ENCODE assay signal across 20 cellular contexts in genomic region chr16:9816644-9817043, GRCh38.
A peak's percentile ranks its signal among the peaks of the same experiment; 100 is the strongest.
DNase-seq lines count a peak whose midpoint lies in the region; ATAC-seq and TF ChIP-seq lines count a peak whose summit lies in the region.
"Had no signal": no experiment of that assay in that cellular context is flagged by ENCODE, and none has a peak within 500 bp of the region (broad histone marks: within the 10 kb centered on the region; RNA-seq: fewer than 3 reads in every experiment).

No MANE protein-coding gene starts in this region.

- ATAC-seq in HG02642 (IDR thresholded peaks at IDR 0.05; ENCODE audit: poor library complexity, unreplicated experiment) (no peak), HG03039 (IDR thresholded peaks at IDR 0.05; ENCODE audit: unreplicated experiment) (no peak)
- ATAC-seq: CD8-positive, alpha-beta T cell; HepG2 had no signal

- no peak for TF ChIP-seq EP300 in esophagus muscularis mucosa (IDR thresholded peaks at IDR 0.05)

- no peaks in the 10 kb centered on the region for H3K36me3 ChIP-seq in HUES6 (ENCODE audit: control insufficient read depth, insufficient read depth, low read length)
- no peaks in the 10 kb centered on the region for H3K36me3 ChIP-seq in esophagus muscularis mucosa
- H3K36me3 ChIP-seq: BLaER1 treated with 17β-estradiol and CSF1 and Interleukin-3, amounts not matched to agents 10 nM and 100 nM had no signal

- no peak overlapping the region for H3K27ac ChIP-seq in HUES6 (ENCODE audit: low read depth, low read length)
- H3K27ac ChIP-seq in esophagus muscularis mucosa (replicated peaks in 1 of 4): no peak overlapping the region
- H3K27ac ChIP-seq: BLaER1 treated with 17β-estradiol and CSF1 and Interleukin-3, amounts not matched to agents 10 nM and 100 nM had no signal

- H3K4me1 ChIP-seq in HUES6 (ENCODE audit: control insufficient read depth, insufficient read depth, low read length) (peaks cover 36% of the 10 kb centered on the region), esophagus muscularis mucosa (no peaks in the 10 kb centered on the region)
- H3K4me1 ChIP-seq: BLaER1 treated with 17β-estradiol and CSF1 and Interleukin-3, amounts not matched to agents 10 nM and 100 nM had no signal

- H3K4me3 ChIP-seq in HUES6 (ENCODE audit: low read depth, low read length) (peak overlapping the region; percentile 2; the same call in 1 of the 2 replicates), esophagus muscularis mucosa (no peak overlapping the region)
- H3K4me3 ChIP-seq: BLaER1 treated with 17β-estradiol and CSF1 and Interleukin-3, amounts not matched to agents 10 nM and 100 nM had no signal

- DNase-seq in DMS79 treated with DMSO at 0.1 percent for 48 hours (lab: John Stamatoyannopoulos, UW) (peak; percentile 15), esophagus muscularis mucosa (ENCODE audit: extremely low spot score) (peak; percentile 47), iPS-NIHi11 (ENCODE audit: low spot score) (peak; percentile 15), NCI-H1105 treated with DMSO at 0.1 percent for 48 hours (lab: John Stamatoyannopoulos, UW) (no peak), DMS 273 (lab: John Stamatoyannopoulos, UW; ENCODE audit: unreplicated experiment) (no peak)
- DNase-seq: 8988T; Calu3; CD8-positive, alpha-beta T cell; DMS 273 treated with DMSO at 0.1 percent for 48 hours; DMS53; GDM1; GOT3; HCEC 1CT; Karpas-422; KBM-7 had no signal

- no peak for TF ChIP-seq POLR2A in esophagus muscularis mucosa (IDR thresholded peaks at IDR 0.05; ENCODE audit: low read depth)

- H3K9me3 ChIP-seq in HUES6 (ENCODE audit: control insufficient read depth, insufficient read depth, low read depth, low read length): no peaks in the 10 kb centered on the region
- no peaks in the 10 kb centered on the region for H3K9me3 ChIP-seq in esophagus muscularis mucosa
- H3K9me3 ChIP-seq: BLaER1 treated with 17β-estradiol and CSF1 and Interleukin-3, amounts not matched to agents 10 nM and 100 nM had no signal

- no peak for TF ChIP-seq CTCF in esophagus muscularis mucosa (IDR thresholded peaks at IDR 0.05)

- 79% methylated on average over 2 of the region's 2 CpGs for WGBS in esophagus muscularis mucosa

- H3K27me3 ChIP-seq in HUES6 (ENCODE audit: control insufficient read depth, insufficient read depth, low read length) (no peaks in the 10 kb centered on the region), esophagus muscularis mucosa (no peaks in the 10 kb centered on the region)
- H3K27me3 ChIP-seq: BLaER1 treated with 17β-estradiol and CSF1 and Interleukin-3, amounts not matched to agents 10 nM and 100 nM had no signal

- H3K9ac ChIP-seq in HUES6 (ENCODE audit: low read length): no peak overlapping the region
- H3K9ac ChIP-seq: BLaER1 treated with 17β-estradiol and CSF1 and Interleukin-3, amounts not matched to agents 10 nM and 100 nM had no signal

- intact Hi-C loops in esophagus muscularis mucosa (cut with DNase I): no loop called here

Comparison
In these comparisons a context has a peak if more than half of its experiments do, and no peak if none do; other contexts are left out.
1. DNase-seq: peak in DMS79 treated with DMSO at 0.1 percent for 48 hours (single experiment), esophagus muscularis mucosa (single experiment) and iPS-NIHi11 (single experiment); none in NCI-H1105 treated with DMSO at 0.1 percent for 48 hours (single experiment) and DMS 273 (single experiment).